Comparison of ENCODE assay signal across 1 cellular context in genomic region chr13:102902789-102903347, GRCh38.
TF ChIP-seq lines count a peak whose summit lies in the region.

No MANE protein-coding gene starts in this region.

TF ChIP-seq in HepG2, 621 proteins besides CTCF, POLR2A, EP300 and RAD21:
- TF ChIP-seq HNF4A (CRISPR knock-in tag; IDR thresholded peaks at IDR 0.05) (peak; percentile 20; the same call in 1 of the 2 replicates), ZNF326 (CRISPR knock-in tag; IDR thresholded peaks at IDR 0.05; ENCODE audit: borderline replicate concordance) (no peak)
